In genomic region chr2:235325126-235325525, GRCh38 we compare ENCODE assay signal across 24 cellular contexts.
DNase-seq lines count a peak whose midpoint lies in the region; ATAC-seq and TF ChIP-seq lines count a peak whose summit lies in the region.
"Had no signal": no experiment of that assay in that cellular context is flagged by ENCODE, and none has a peak within 500 bp of the region (broad histone marks: within the 10 kb centered on the region; RNA-seq: fewer than 3 reads in every experiment).

No MANE protein-coding gene starts in this region.

- peaks cover 9% of the 10 kb centered on the region; the same call in 1 of the 2 replicates for H3K4me1 ChIP-seq in GM23338 (ENCODE audit: insufficient read depth)
- H3K4me1 ChIP-seq: pancreas, stomach, thyroid gland had no signal

- H3K27ac Mint-ChIP-seq in GM23338 = no peak overlapping the region
- H3K27ac Mint-ChIP-seq: activated naive CD4-positive, alpha-beta T cell treated with anti-CD3 and anti-CD28 coated beads for 36 hours; activated T-helper 1 cell treated with anti-CD3 and anti-CD28 coated beads, Interleukin-12 subunit alpha, Interleukin-12 subunit beta, Interleukin-2, Interleukin-4 antibody, amounts not matched to agents 30 ng/mL and 10 ng/mL and 1 ng/mL, durations not matched to agents 14 hours and 24 hours and 36 hours; nephron progenitor cell had no signal

- H2AFZ ChIP-seq in GM23338 = peak overlapping the region; percentile 83; the same call in 1 of the 2 replicates

- no peaks in the 10 kb centered on the region for H3F3A ChIP-seq in GM23338 (replicated peaks; ENCODE audit: low read depth)

- TF ChIP-seq CTCF in GM23338 (conservative IDR thresholded peaks at IDR 0.05; ENCODE audit: low read depth in 2 of 2) = no peak

- H3K4me2 ChIP-seq in GM23338 = 0 out of 2 replicates have a peak overlapping the region, but pooled peaks have one; percentile 26

- no peak overlapping the region for H3K4me3 ChIP-seq in GM23338
- H3K4me3 ChIP-seq: pancreas, SJCRH30, stomach, thyroid gland had no signal

- no peaks in the 10 kb centered on the region; the same call in 2 of the 3 replicates for H3K9me3 Mint-ChIP-seq in GM23338
- H3K9me3 Mint-ChIP-seq: activated naive CD4-positive, alpha-beta T cell treated with anti-CD3 and anti-CD28 coated beads for 36 hours; activated T-helper 1 cell treated with anti-CD3 and anti-CD28 coated beads, Interleukin-12 subunit alpha, Interleukin-12 subunit beta, Interleukin-2, Interleukin-4 antibody, amounts not matched to agents 30 ng/mL and 10 ng/mL and 1 ng/mL, durations not matched to agents 14 hours and 24 hours and 36 hours; nephron progenitor cell had no signal

- H3K27me3 Mint-ChIP-seq in GM23338 (ENCODE audit: insufficient read depth, low read depth, poor library complexity) = peaks cover 2% of the 10 kb centered on the region

- H3K27me3 ChIP-seq in GM23338 (ENCODE audit: insufficient read depth) = no peaks in the 10 kb centered on the region
- H3K27me3 ChIP-seq: pancreas, SJCRH30, thyroid gland had no signal

- H3K36me3 Mint-ChIP-seq in GM23338 (ENCODE audit: low read depth) = no peaks in the 10 kb centered on the region

- no peaks in the 10 kb centered on the region for H3K79me2 ChIP-seq in GM23338 (replicated peaks; ENCODE audit: insufficient read depth)

- H3K4me1 Mint-ChIP-seq in GM23338 = peaks cover 20% of the 10 kb centered on the region

- no peaks in the 10 kb centered on the region for H3K36me3 ChIP-seq in GM23338 (ENCODE audit: insufficient read depth)
- H3K36me3 ChIP-seq: pancreas, SJCRH30, stomach, thyroid gland had no signal

- no peaks in the 10 kb centered on the region for H3K9me2 ChIP-seq in GM23338 (ENCODE audit: insufficient read depth)

- no peak overlapping the region for H3K27ac ChIP-seq in GM23338 (ENCODE audit: low read depth)
- H3K27ac ChIP-seq: pancreas, SJCRH30, stomach, thyroid gland had no signal

- no peak overlapping the region for H3K4me3 Mint-ChIP-seq in GM23338
- H3K4me3 Mint-ChIP-seq: activated naive CD4-positive, alpha-beta T cell treated with anti-CD3 and anti-CD28 coated beads for 36 hours; activated T-helper 1 cell treated with anti-CD3 and anti-CD28 coated beads, Interleukin-12 subunit alpha, Interleukin-12 subunit beta, Interleukin-2, Interleukin-4 antibody, amounts not matched to agents 30 ng/mL and 10 ng/mL and 1 ng/mL, durations not matched to agents 14 hours and 24 hours and 36 hours had no signal

- H4K20me1 ChIP-seq in GM23338 (replicated peaks; ENCODE audit: insufficient read depth) = no peaks in the 10 kb centered on the region

- peak; percentile 54 for ATAC-seq in GM23338
- no peak for ATAC-seq in HG03571 (IDR thresholded peaks at IDR 0.05; ENCODE audit: unreplicated experiment)

- DNase-seq in COLO668 (lab: John Stamatoyannopoulos, UW; ENCODE audit: unreplicated experiment) (peak; percentile 34), GM23338 (ENCODE audit: low spot score) (peak; percentile 16), SW480 (ENCODE audit: low spot score) (peak; percentile 67), kidney tubule cell (ENCODE audit: low spot score) (peak; percentile 55), NCI-H345 (lab: John Stamatoyannopoulos, UW) (no peak), ureter (ENCODE audit: low spot score) (no peak)
- DNase-seq: activated CD4-positive, alpha-beta T cell treated with anti-CD3 and anti-CD28 coated beads, Interleukin-2, amount 50 U/mL, for 4 hours; activated naive CD4-positive, alpha-beta T cell treated with anti-CD3 and anti-CD28 coated beads for 36 hours; effector CD4-positive, alpha-beta T cell; glutamatergic neuron; GOT3; kidney glomerular epithelial cell; NCI-H1048; NCI-H2029 treated with DMSO at 0.1 percent for 48 hours; pancreas; retina; SJCRH30; small intestine; stomach; T-helper 1 cell; thyroid gland had no signal

TF ChIP-seq in GM23338, 12 proteins besides CTCF, POLR2A, EP300 and RAD21:
- TF ChIP-seq STAT1 (IDR thresholded peaks at IDR 0.05; ENCODE audit: unreplicated experiment) (no peak), CREB1 (CRISPR knock-in tag; IDR thresholded peaks at IDR 0.05; ENCODE audit: low read depth) (no peak), ZNF114 (CRISPR knock-in tag; IDR thresholded peaks at IDR 0.05) (no peak), JUNB (IDR thresholded peaks at IDR 0.05; ENCODE audit: unreplicated experiment) (no peak), EZH2 (IDR thresholded peaks at IDR 0.05; ENCODE audit: low read depth, unreplicated experiment) (no peak), NANOG (IDR thresholded peaks at IDR 0.05; ENCODE audit: borderline replicate concordance) (no peak), ETS1 (IDR thresholded peaks at IDR 0.05) (no peak), POLR2AphosphoS5 (IDR thresholded peaks at IDR 0.05; ENCODE audit: low read depth) (no peak), ZNF462 (CRISPR knock-in tag; IDR thresholded peaks at IDR 0.05) (no peak), EZH2phosphoT487 (IDR thresholded peaks at IDR 0.05; ENCODE audit: unreplicated experiment) (no peak)

Comparison
In these comparisons a context has a peak if more than half of its experiments do, and no peak if none do; other contexts are left out.
1. DNase-seq: peak in COLO668 (single experiment), GM23338 (single experiment), SW480 (single experiment) and kidney tubule cell (single experiment); none in NCI-H345 (single experiment) and ureter (single experiment).